2 cellular contexts compared by ENCODE assay signal in genomic region chr7:539731-540411, GRCh38.
TF ChIP-seq lines count a peak whose summit lies in the region.

No MANE protein-coding gene starts in this region.

TF ChIP-seq in IMR-90, 13 proteins besides CTCF, POLR2A, EP300 and RAD21:
- TF ChIP-seq MAZ (IDR thresholded peaks at IDR 0.05; ENCODE audit: borderline replicate concordance, low read depth, low read length) (0 out of 2 replicates have a peak, but pooled peaks have one; percentile 27), CHD1 (IDR thresholded peaks at IDR 0.05; ENCODE audit: low read depth, low read length) (no peak)

TF ChIP-seq in K562, 482 proteins besides CTCF, POLR2A, EP300 and RAD21:
- peak; percentile 66 for TF ChIP-seq NFIC (IDR thresholded peaks at IDR 0.05)
- TF ChIP-seq ZNF699 (CRISPR knock-in tag; IDR thresholded peaks at IDR 0.05; ENCODE audit: insufficient replicate concordance) = no peak
- TF ChIP-seq ZBTB7A (IDR thresholded peaks at IDR 0.05; ENCODE audit: borderline replicate concordance, control insufficient read depth, low read depth, low read length) = peak; percentile 20; the same call in 1 of the 2 replicates
- no peak for TF ChIP-seq USF1 (CRISPR knock-in tag; IDR thresholded peaks at IDR 0.05)
- peak; percentile 71 for TF ChIP-seq EGR1 (conservative IDR thresholded peaks at IDR 0.05)
- TF ChIP-seq ZBTB5 (IDR thresholded peaks at IDR 0.05) = no peak
- TF ChIP-seq CCAR2 (IDR thresholded peaks at IDR 0.05; ENCODE audit: low read depth, low read length) = no peak
